3 cellular contexts compared by ENCODE assay signal in the genomic region with DNA sequence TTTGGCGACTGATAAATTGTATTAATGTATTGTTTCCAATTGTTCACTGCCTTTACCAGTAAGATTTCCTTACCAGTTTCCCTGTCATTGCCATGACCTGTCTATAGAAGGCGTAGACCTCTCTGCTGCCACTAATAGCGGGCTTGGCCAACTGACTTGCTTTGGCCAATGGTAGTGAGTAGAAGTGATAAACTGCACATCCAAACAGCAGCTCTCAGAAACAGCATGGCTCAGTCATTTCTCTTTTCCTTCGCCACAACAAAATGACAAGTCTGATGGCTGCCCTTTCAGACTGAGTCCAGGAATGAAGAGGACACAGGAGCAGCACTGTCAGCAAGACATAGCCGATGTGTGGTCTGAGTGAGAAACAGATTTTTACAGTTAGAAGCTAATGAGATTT.
TF ChIP-seq lines count a peak whose summit lies in the region.

No MANE protein-coding gene starts in this region.

TF ChIP-seq in SK-N-SH treated with all-trans-retinoic acid at 6 μM for 48 hours, 23 proteins besides CTCF, POLR2A, EP300 and RAD21:
- TF ChIP-seq, protein P1, sequence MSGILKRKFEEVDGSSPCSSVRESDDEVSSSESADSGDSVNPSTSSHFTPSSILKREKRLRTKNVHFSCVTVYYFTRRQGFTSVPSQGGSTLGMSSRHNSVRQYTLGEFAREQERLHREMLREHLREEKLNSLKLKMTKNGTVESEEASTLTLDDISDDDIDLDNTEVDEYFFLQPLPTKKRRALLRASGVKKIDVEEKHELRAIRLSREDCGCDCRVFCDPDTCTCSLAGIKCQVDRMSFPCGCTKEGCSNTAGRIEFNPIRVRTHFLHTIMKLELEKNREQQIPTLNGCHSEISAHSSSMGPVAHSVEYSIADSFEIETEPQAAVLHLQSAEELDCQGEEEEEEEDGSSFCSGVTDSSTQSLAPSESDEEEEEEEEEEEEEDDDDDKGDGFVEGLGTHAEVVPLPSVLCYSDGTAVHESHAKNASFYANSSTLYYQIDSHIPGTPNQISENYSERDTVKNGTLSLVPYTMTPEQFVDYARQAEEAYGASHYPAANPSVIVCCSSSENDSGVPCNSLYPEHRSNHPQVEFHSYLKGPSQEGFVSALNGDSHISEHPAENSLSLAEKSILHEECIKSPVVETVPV (CRISPR knock-in tag; IDR thresholded peaks at IDR 0.05), result no peak
- no peak for TF ChIP-seq ISL1 (CRISPR knock-in tag; IDR thresholded peaks at IDR 0.05)
- no peak for TF ChIP-seq CREB5 (CRISPR knock-in tag; IDR thresholded peaks at IDR 0.05; ENCODE audit: low read depth)
- no peak for TF ChIP-seq ZNF8 (CRISPR knock-in tag; IDR thresholded peaks at IDR 0.05)
- no peak for TF ChIP-seq BACH2 (CRISPR knock-in tag; IDR thresholded peaks at IDR 0.05; ENCODE audit: borderline replicate concordance)
- TF ChIP-seq SNAI2 (CRISPR knock-in tag; IDR thresholded peaks at IDR 0.05), result no peak
- no peak for TF ChIP-seq ZFP30 (CRISPR knock-in tag; IDR thresholded peaks at IDR 0.05)
- TF ChIP-seq PATZ1 (CRISPR knock-in tag; IDR thresholded peaks at IDR 0.05; ENCODE audit: borderline replicate concordance), result no peak
- no peak for TF ChIP-seq GLIS3 (CRISPR knock-in tag; IDR thresholded peaks at IDR 0.05)
- no peak for TF ChIP-seq RARB (CRISPR knock-in tag; IDR thresholded peaks at IDR 0.05)
- no peak for TF ChIP-seq TCF4 (CRISPR knock-in tag; IDR thresholded peaks at IDR 0.05; ENCODE audit: borderline replicate concordance)
- no peak for TF ChIP-seq ZNF565 (CRISPR knock-in tag; conservative IDR thresholded peaks at IDR 0.05; ENCODE audit: low read depth)
- no peak for TF ChIP-seq ARNTL (CRISPR knock-in tag; IDR thresholded peaks at IDR 0.05; ENCODE audit: borderline replicate concordance, low read depth)
- no peak for TF ChIP-seq ZC3H10 (CRISPR knock-in tag; IDR thresholded peaks at IDR 0.05)
- TF ChIP-seq ESRRG (CRISPR knock-in tag; IDR thresholded peaks at IDR 0.05), result no peak

TF ChIP-seq in SK-N-SH, 30 proteins besides CTCF, POLR2A, EP300 and RAD21 (continued from another document):
- TF ChIP-seq NFIC (IDR thresholded peaks at IDR 0.05; ENCODE audit: borderline replicate concordance) (no peak), RXRA (IDR thresholded peaks at IDR 0.05; ENCODE audit: borderline replicate concordance, low read depth) (no peak)
- TF ChIP-seq, protein P2, sequence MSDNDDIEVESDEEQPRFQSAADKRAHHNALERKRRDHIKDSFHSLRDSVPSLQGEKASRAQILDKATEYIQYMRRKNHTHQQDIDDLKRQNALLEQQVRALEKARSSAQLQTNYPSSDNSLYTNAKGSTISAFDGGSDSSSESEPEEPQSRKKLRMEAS (IDR thresholded peaks at IDR 0.05; ENCODE audit: low read depth), result no peak

TF ChIP-seq in K562, 482 proteins besides CTCF, POLR2A, EP300 and RAD21 (continued from another document):
- TF ChIP-seq CREBBP (IDR thresholded peaks at IDR 0.05; ENCODE audit: low read depth, low read length) (no peak), RBM17 (IDR thresholded peaks at IDR 0.05; ENCODE audit: borderline replicate concordance, low read depth, low read length) (no peak), ZNF146 (CRISPR knock-in tag; IDR thresholded peaks at IDR 0.05; ENCODE audit: unreplicated experiment) (no peak), EHMT2 (IDR thresholded peaks at IDR 0.05) (peak; percentile 79), NFYB (IDR thresholded peaks at IDR 0.05; ENCODE audit: extremely low read depth, insufficient read length) (peak; percentile 48), YY1 (IDR thresholded peaks at IDR 0.05; ENCODE audit: borderline replicate concordance in 1 of 3, control insufficient read depth in 1 of 3, extremely low read depth in 1 of 3, insufficient read depth in 3 of 3, insufficient read length in 1 of 3, insufficient replicate concordance in 2 of 3, low read depth in 1 of 3, low read length in 2 of 3) (peak in 1 of 3 experiments; percentile 14), HMG20B (CRISPR knock-in tag; IDR thresholded peaks at IDR 0.05) (no peak), MEIS2 (IDR thresholded peaks at IDR 0.05; ENCODE audit: partially characterized antibody) (peak; percentile 24), PTBP1 (IDR thresholded peaks at IDR 0.05; ENCODE audit: low read depth, low read length) (no peak), POLR2G (IDR thresholded peaks at IDR 0.05; ENCODE audit: low read depth, low read length) (no peak), PKNOX1 (IDR thresholded peaks at IDR 0.05) (peak; percentile 33; the same call in 1 of the 2 replicates)
- TF ChIP-seq, protein P3, sequence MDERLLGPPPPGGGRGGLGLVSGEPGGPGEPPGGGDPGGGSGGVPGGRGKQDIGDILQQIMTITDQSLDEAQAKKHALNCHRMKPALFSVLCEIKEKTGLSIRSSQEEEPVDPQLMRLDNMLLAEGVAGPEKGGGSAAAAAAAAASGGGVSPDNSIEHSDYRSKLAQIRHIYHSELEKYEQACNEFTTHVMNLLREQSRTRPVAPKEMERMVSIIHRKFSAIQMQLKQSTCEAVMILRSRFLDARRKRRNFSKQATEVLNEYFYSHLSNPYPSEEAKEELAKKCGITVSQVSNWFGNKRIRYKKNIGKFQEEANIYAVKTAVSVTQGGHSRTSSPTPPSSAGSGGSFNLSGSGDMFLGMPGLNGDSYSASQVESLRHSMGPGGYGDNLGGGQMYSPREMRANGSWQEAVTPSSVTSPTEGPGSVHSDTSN (CRISPR knock-in tag; IDR thresholded peaks at IDR 0.05; ENCODE audit: low read depth), result no peak
- TF ChIP-seq, protein P3 (tag; conservative IDR thresholded peaks at IDR 0.05; ENCODE audit: low read depth), result 0 out of 2 replicates have a peak, but pooled peaks have one; percentile 6
- TF ChIP-seq, protein P4, sequence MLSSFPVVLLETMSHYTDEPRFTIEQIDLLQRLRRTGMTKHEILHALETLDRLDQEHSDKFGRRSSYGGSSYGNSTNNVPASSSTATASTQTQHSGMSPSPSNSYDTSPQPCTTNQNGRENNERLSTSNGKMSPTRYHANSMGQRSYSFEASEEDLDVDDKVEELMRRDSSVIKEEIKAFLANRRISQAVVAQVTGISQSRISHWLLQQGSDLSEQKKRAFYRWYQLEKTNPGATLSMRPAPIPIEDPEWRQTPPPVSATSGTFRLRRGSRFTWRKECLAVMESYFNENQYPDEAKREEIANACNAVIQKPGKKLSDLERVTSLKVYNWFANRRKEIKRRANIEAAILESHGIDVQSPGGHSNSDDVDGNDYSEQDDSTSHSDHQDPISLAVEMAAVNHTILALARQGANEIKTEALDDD (IDR thresholded peaks at IDR 0.05), result peak; percentile 32; the same call in 1 of the 2 replicates
- TF ChIP-seq, protein P5, sequence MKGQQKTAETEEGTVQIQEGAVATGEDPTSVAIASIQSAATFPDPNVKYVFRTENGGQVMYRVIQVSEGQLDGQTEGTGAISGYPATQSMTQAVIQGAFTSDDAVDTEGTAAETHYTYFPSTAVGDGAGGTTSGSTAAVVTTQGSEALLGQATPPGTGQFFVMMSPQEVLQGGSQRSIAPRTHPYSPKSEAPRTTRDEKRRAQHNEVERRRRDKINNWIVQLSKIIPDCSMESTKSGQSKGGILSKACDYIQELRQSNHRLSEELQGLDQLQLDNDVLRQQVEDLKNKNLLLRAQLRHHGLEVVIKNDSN (CRISPR knock-in tag; IDR thresholded peaks at IDR 0.05), result 0 out of 2 replicates have a peak, but pooled peaks have one; percentile 20
